Comparison of ENCODE assay signal across 15 cellular contexts in the genomic region with DNA sequence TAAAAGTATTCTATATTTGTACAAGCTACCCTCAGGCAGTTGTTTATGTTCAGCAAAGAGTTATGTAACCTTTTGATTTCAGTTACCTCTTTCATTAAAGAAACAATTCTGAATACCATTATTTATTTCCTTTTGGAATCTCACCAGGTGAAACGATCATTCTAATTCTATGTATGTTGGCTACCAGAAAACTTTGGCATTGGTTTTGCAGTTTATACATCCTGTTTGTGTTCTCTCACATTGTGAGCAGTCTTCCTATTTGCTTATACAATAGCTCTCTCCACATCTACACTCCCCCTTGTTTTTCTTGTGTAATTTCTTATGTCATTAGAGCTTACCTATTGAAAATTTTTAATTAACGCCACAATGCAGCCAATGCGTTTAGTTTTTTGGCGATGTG.
"Had no signal": no experiment of that assay in that cellular context is flagged by ENCODE, and none has a peak within 500 bp of the region (broad histone marks: within the 10 kb centered on the region; RNA-seq: fewer than 3 reads in every experiment).

No MANE protein-coding gene starts in this region.

- H3K9me3 ChIP-seq: adrenal gland, tibial artery had no signal

- H3K4me1 Mint-ChIP-seq: activated CD4-positive, alpha-beta T cell treated with anti-CD3 and anti-CD28 coated beads for 36 hours had no signal

- H3K27ac Mint-ChIP-seq: activated CD4-positive, alpha-beta memory T cell treated with anti-CD3 and anti-CD28 coated beads for 36 hours; activated CD4-positive, alpha-beta T cell treated with anti-CD3 and anti-CD28 coated beads for 36 hours; activated naive CD4-positive, alpha-beta T cell treated with anti-CD3 and anti-CD28 coated beads, Interleukin-2, amount 50 U/mL, for 72 hours; activated T-helper 1 cell treated with anti-CD3 and anti-CD28 coated beads, Interleukin-12 subunit alpha, Interleukin-12 subunit beta, Interleukin-2, Interleukin-4 antibody, amounts not matched to agents 30 ng/mL and 10 ng/mL and 1 ng/mL, durations not matched to agents 14 hours and 24 hours and 36 hours; dendritic cell treated with granulocyte-macrophage colony-stimulating factor and Interleukin-4, amounts not matched to agents 40 ng/mL and 50 ng/mL, for 4 days; effector memory CD8-positive, alpha-beta T cell; progenitor cell of endocrine pancreas had no signal

- H3K36me3 ChIP-seq: adrenal gland, tibial artery had no signal

- DNase-seq: activated CD4-positive, alpha-beta memory T cell treated with anti-CD3 and anti-CD28 coated beads for 36 hours; activated CD4-positive, alpha-beta T cell treated with anti-CD3 and anti-CD28 coated beads for 36 hours; activated gamma-delta T cell treated with Interleukin-2 at 50 U/mL for 16 hours; activated T-cell treated with anti-CD3 and anti-CD28 coated beads for 4 hours; adrenal gland; effector memory CD8-positive, alpha-beta T cell; kidney; mammary epithelial cell; occipital lobe; stimulated activated naive CD4-positive, alpha-beta T cell treated with Interleukin-2 at 50 U/mL for 16 hours; tibial artery had no signal

- H3K27me3 ChIP-seq: adrenal gland, tibial artery had no signal

- H3K9me3 Mint-ChIP-seq: dendritic cell treated with granulocyte-macrophage colony-stimulating factor and Interleukin-4, amounts not matched to agents 40 ng/mL and 50 ng/mL, for 4 days had no signal

- H3K27me3 Mint-ChIP-seq: activated CD4-positive, alpha-beta memory T cell treated with anti-CD3 and anti-CD28 coated beads for 36 hours; activated CD4-positive, alpha-beta T cell treated with anti-CD3 and anti-CD28 coated beads for 36 hours; dendritic cell treated with granulocyte-macrophage colony-stimulating factor and Interleukin-4, amounts not matched to agents 40 ng/mL and 50 ng/mL, for 4 days; effector memory CD8-positive, alpha-beta T cell; progenitor cell of endocrine pancreas had no signal

- H3K36me3 Mint-ChIP-seq: activated CD4-positive, alpha-beta memory T cell treated with anti-CD3 and anti-CD28 coated beads for 36 hours had no signal

- H3K27ac ChIP-seq: adrenal gland, tibial artery had no signal

- H3K4me1 ChIP-seq: adrenal gland, tibial artery had no signal

- H3K4me3 ChIP-seq: adrenal gland, tibial artery had no signal

- H3K4me3 Mint-ChIP-seq: activated CD4-positive, alpha-beta memory T cell treated with anti-CD3 and anti-CD28 coated beads for 36 hours; activated CD4-positive, alpha-beta T cell treated with anti-CD3 and anti-CD28 coated beads for 36 hours; activated T-helper 1 cell treated with anti-CD3 and anti-CD28 coated beads, Interleukin-12 subunit alpha, Interleukin-12 subunit beta, Interleukin-2, Interleukin-4 antibody, amounts not matched to agents 30 ng/mL and 10 ng/mL and 1 ng/mL, durations not matched to agents 14 hours and 24 hours and 36 hours; dendritic cell treated with granulocyte-macrophage colony-stimulating factor and Interleukin-4, amounts not matched to agents 40 ng/mL and 50 ng/mL, for 4 days; effector memory CD8-positive, alpha-beta T cell had no signal
